1 cellular context compared by ENCODE assay signal in genomic region chr4:80161413-80162058, GRCh38.
A peak's percentile ranks its signal among the peaks of the same experiment; 100 is the strongest.
TF ChIP-seq lines count a peak whose summit lies in the region.

No MANE protein-coding gene starts in this region.

TF ChIP-seq in K562, 482 proteins besides CTCF, POLR2A, EP300 and RAD21 (continued from another document and continues in another):
- TF ChIP-seq ZMIZ1 (IDR thresholded peaks at IDR 0.05; ENCODE audit: low read depth in 2 of 2, low read length in 2 of 2): 0 out of 4 replicates have a peak, but pooled peaks of 1 of the 2 experiments have one; percentile 12
- no peak for TF ChIP-seq ZNF518B (CRISPR knock-in tag; IDR thresholded peaks at IDR 0.05)
- TF ChIP-seq DPF2 (IDR thresholded peaks at IDR 0.05): peak; percentile 48
- TF ChIP-seq ZNF780A (CRISPR knock-in tag; IDR thresholded peaks at IDR 0.05): no peak
- 0 out of 2 replicates have a peak, but pooled peaks have one; percentile 19 for TF ChIP-seq KLF16 (IDR thresholded peaks at IDR 0.05)
- no peak for TF ChIP-seq ZFP30 (CRISPR knock-in tag; IDR thresholded peaks at IDR 0.05; ENCODE audit: borderline replicate concordance)
- TF ChIP-seq RERE (CRISPR knock-in tag; IDR thresholded peaks at IDR 0.05; ENCODE audit: borderline replicate concordance): no peak
- no peak for TF ChIP-seq RNF219 (CRISPR knock-in tag; IDR thresholded peaks at IDR 0.05)
- TF ChIP-seq KLF10 (CRISPR knock-in tag; IDR thresholded peaks at IDR 0.05): no peak
- no peak for TF ChIP-seq MAFF (IDR thresholded peaks at IDR 0.05; ENCODE audit: low read length)
- TF ChIP-seq ZHX1 (conservative IDR thresholded peaks at IDR 0.05; ENCODE audit: low read length): no peak
- TF ChIP-seq MNT (conservative IDR thresholded peaks at IDR 0.05): peak in 1 of 2 experiments; percentile 34; a peak in 1 of 4 replicates
- TF ChIP-seq ATF1 (CRISPR knock-in tag; IDR thresholded peaks at IDR 0.05): no peak
- 0 out of 2 replicates have a peak, but pooled peaks have one; percentile 15 for TF ChIP-seq ATF1 (tag; IDR thresholded peaks at IDR 0.05)
- no peak for TF ChIP-seq NFATC3 (IDR thresholded peaks at IDR 0.05)
- peak; percentile 80 for TF ChIP-seq CBFA2T3 (IDR thresholded peaks at IDR 0.05)
- no peak for TF ChIP-seq DACH1 (IDR thresholded peaks at IDR 0.05; ENCODE audit: partially characterized antibody)
- no peak for TF ChIP-seq NFYB (IDR thresholded peaks at IDR 0.05; ENCODE audit: extremely low read depth, insufficient read length)
- no peak for TF ChIP-seq PYGO2 (tag; IDR thresholded peaks at IDR 0.05)
- no peak for TF ChIP-seq KDM2B (CRISPR knock-in tag; IDR thresholded peaks at IDR 0.05)
- 0 out of 2 replicates have a peak, but pooled peaks have one; percentile 56 for TF ChIP-seq RNF2 (IDR thresholded peaks at IDR 0.05)
- no peak for TF ChIP-seq DLX4 (CRISPR knock-in tag; IDR thresholded peaks at IDR 0.05)
- peak; percentile 45; the same call in 1 of the 2 replicates for TF ChIP-seq CXXC5 (CRISPR knock-in tag; IDR thresholded peaks at IDR 0.05)
- no peak for TF ChIP-seq GABPB1 (CRISPR knock-in tag; IDR thresholded peaks at IDR 0.05)
- TF ChIP-seq TBL1XR1 (IDR thresholded peaks at IDR 0.05; ENCODE audit: low read length in 2 of 2): no peak
- TF ChIP-seq ZNF76 (CRISPR knock-in tag; IDR thresholded peaks at IDR 0.05; ENCODE audit: borderline replicate concordance): no peak
- TF ChIP-seq FOSL1 (tag; conservative IDR thresholded peaks at IDR 0.05): peak; percentile 41
- TF ChIP-seq KDM1A (IDR thresholded peaks at IDR 0.05): 0 out of 4 replicates have a peak, but pooled peaks of 1 of the 2 experiments have one; percentile 15
- peak; percentile 34; the same call in 1 of the 2 replicates for TF ChIP-seq MAFK (IDR thresholded peaks at IDR 0.05; ENCODE audit: low read length)
- TF ChIP-seq ZNF592 (IDR thresholded peaks at IDR 0.05): peak; percentile 71
- no peak; the same call in 1 of the 2 replicates for TF ChIP-seq PML (IDR thresholded peaks at IDR 0.05; ENCODE audit: low read length)
